12 cellular contexts compared by ENCODE assay signal in genomic region chr22:24391836-24392217, GRCh38. TPM values are rescaled to one million over a fixed set of nuclear protein-coding genes. Genes with fewer than 3 reads are reported as not detected.
DNase-seq lines count a peak whose midpoint lies in the region; ATAC-seq, FAIRE-seq and TF ChIP-seq lines count a peak whose summit lies in the region.
"Had no signal": no experiment of that assay in that cellular context is flagged by ENCODE, and none has a peak within 500 bp of the region (broad histone marks: within the 10 kb centered on the region; RNA-seq: fewer than 3 reads in every experiment).

No MANE protein-coding gene starts in this region.

- 10 to 21% methylated on average over 3 of the region's 3 CpGs for WGBS in GM23248 (ENCODE audit: low coverage in 1 of 2, low lambda C conversion rate in 2 of 2, missing lambda C conversion rate in 2 of 2), 2 experiments

- intact Hi-C loops in lower lobe of right lung (cut with DNase I): no loop called here

- H3K27me3 ChIP-seq in GM23248 (replicated peaks; ENCODE audit: insufficient read depth) (no peaks in the 10 kb centered on the region), astrocyte (ENCODE audit: insufficient read depth, low read length) (no peaks in the 10 kb centered on the region), lower lobe of right lung (ENCODE audit: low read depth) (no peaks in the 10 kb centered on the region)
- H3K27me3 ChIP-seq: testis had no signal

- H3K9ac ChIP-seq in GM23248: no peak overlapping the region
- H3K9ac ChIP-seq in astrocyte (ENCODE audit: low read length): no peak overlapping the region

- H3K4me1 ChIP-seq in GM23248 (ENCODE audit: insufficient read depth) (peaks cover 34% of the 10 kb centered on the region), astrocyte (ENCODE audit: insufficient read depth, low read length) (peaks cover 7% of the 10 kb centered on the region), lower lobe of right lung (peaks cover 45% of the 10 kb centered on the region)

- H3K9me3 Mint-ChIP-seq in astrocyte (ENCODE audit: unreplicated experiment): no peaks in the 10 kb centered on the region
- H3K9me3 Mint-ChIP-seq: central memory CD8-positive, alpha-beta T cell had no signal

- H3K9me3 ChIP-seq in GM23248 (ENCODE audit: low read depth) (no peaks in the 10 kb centered on the region), astrocyte (ENCODE audit: insufficient read depth, low read depth, low read length) (no peaks in the 10 kb centered on the region), lower lobe of right lung (no peaks in the 10 kb centered on the region)
- H3K9me3 ChIP-seq: testis had no signal

- peaks cover 21% of the 10 kb centered on the region for H3K4me1 Mint-ChIP-seq in astrocyte (ENCODE audit: low read depth, unreplicated experiment)

- H3K27ac ChIP-seq in GM23248 (peak overlapping the region; percentile 59), astrocyte (ENCODE audit: low read depth, low read length) (no peak overlapping the region), lower lobe of right lung (peak overlapping the region; percentile 74)

- H3K27ac Mint-ChIP-seq in astrocyte (ENCODE audit: unreplicated experiment): peak overlapping the region; percentile 2

- H3K36me3 ChIP-seq in GM23248 (ENCODE audit: low read depth) (peaks cover 12% of the 10 kb centered on the region; the same call in 1 of the 2 replicates), astrocyte (ENCODE audit: insufficient read depth, low read length) (peaks cover 6% of the 10 kb centered on the region), lower lobe of right lung (peaks cover 26% of the 10 kb centered on the region)

- in situ Hi-C loops in GM23248 (cut with MboI): no loop called here

- no peak overlapping the region for H2AFZ ChIP-seq in GM23248
- H2AFZ ChIP-seq in astrocyte (ENCODE audit: low read depth, low read length): no peak overlapping the region

- peaks cover 14% of the 10 kb centered on the region for H3K36me3 Mint-ChIP-seq in astrocyte (ENCODE audit: low read depth, unreplicated experiment)

- no peak for TF ChIP-seq POLR2A in erythroblast (IDR thresholded peaks at IDR 0.05; ENCODE audit: low read length)

- ATAC-seq in lower lobe of right lung (no peak), GM19351 (IDR thresholded peaks at IDR 0.05; ENCODE audit: unreplicated experiment) (no peak), GM19463 (IDR thresholded peaks at IDR 0.05; ENCODE audit: unreplicated experiment) (no peak)

- H4K20me1 ChIP-seq in GM23248 (ENCODE audit: insufficient read depth) (no peaks in the 10 kb centered on the region), astrocyte (ENCODE audit: insufficient read depth, low read length) (peaks cover 3% of the 10 kb centered on the region)

- no peaks in the 10 kb centered on the region for H3K27me3 Mint-ChIP-seq in astrocyte (ENCODE audit: low read depth, unreplicated experiment)
- H3K27me3 Mint-ChIP-seq: central memory CD8-positive, alpha-beta T cell; naive thymus-derived CD4-positive, alpha-beta T cell had no signal

- H3K79me2 ChIP-seq in GM23248 (ENCODE audit: insufficient read depth): peaks cover 9% of the 10 kb centered on the region; the same call in 1 of the 2 replicates
- no peaks in the 10 kb centered on the region for H3K79me2 ChIP-seq in astrocyte (ENCODE audit: insufficient read depth, low read length)

- H3F3A ChIP-seq in GM23248 (ENCODE audit: insufficient read depth): peaks cover 48% of the 10 kb centered on the region

- H3K4me3 ChIP-seq in GM23248 (no peak overlapping the region), astrocyte (ENCODE audit: insufficient read depth, low read depth, low read length) (no peak overlapping the region), lower lobe of right lung (no peak overlapping the region)
- H3K4me3 ChIP-seq: testis had no signal

- TF ChIP-seq CTCF in astrocyte (IDR thresholded peaks at IDR 0.05; ENCODE audit: insufficient read depth, low read depth, low read length) (no peak), lower lobe of right lung (IDR thresholded peaks at IDR 0.05) (no peak)

- H3K9me2 ChIP-seq in GM23248 (ENCODE audit: insufficient read depth): no peaks in the 10 kb centered on the region

- peak; percentile 60 for FAIRE-seq in astrocyte (lab: Jason Lieb, UNC)

- peak; percentile 58 for DNase-seq in AG08395 (ENCODE audit: low spot score)
- peak; percentile 79 for DNase-seq in GM23248
- peak; percentile 65 for DNase-seq in astrocyte (ENCODE audit: low read depth)
- no peak for DNase-seq in lower lobe of right lung
- DNase-seq in erythroblast (lab: John Stamatoyannopoulos, UW): no peak
- no peak for DNase-seq in NCI-H82 treated with DMSO at 0.1 percent for 48 hours (lab: John Stamatoyannopoulos, UW; ENCODE audit: unreplicated experiment)
- DNase-seq: naive thymus-derived CD4-positive, alpha-beta T cell; NCI-H446 treated with DMSO at 0.1 percent for 48 hours; testis had no signal

- H3K4me3 Mint-ChIP-seq in astrocyte (ENCODE audit: unreplicated experiment): no peak overlapping the region
- H3K4me3 Mint-ChIP-seq: central memory CD8-positive, alpha-beta T cell had no signal

- H3K4me2 ChIP-seq in GM23248 (ENCODE audit: unreplicated experiment) (peak overlapping the region; percentile 63), astrocyte (ENCODE audit: low read length) (peak overlapping the region; percentile 26)

RNA-seq across cellular contexts. Expression of gene ADORA2A, which starts 35.6 kb away (rescaled TPM):
- total RNA-seq in GM23248 (2014; rRNA removed; shearing (Covaris generic)): 0.54 and 0.89 TPM in 2 replicates
- 0.30 and 0.64 TPM in 2 replicates for polyA plus RNA-seq in GM23248 (2016; fragmentation: Nextera tagmentation; extraction: Ambion mirVana)
- total RNA-seq in astrocyte (2.2 and 3.9 TPM in 2 replicates), lower lobe of right lung (16.0 TPM)

Comparison
In these comparisons a context has a peak if more than half of its experiments do, and no peak if none do; other contexts are left out.
1. DNase-seq: peak in AG08395 (single experiment), GM23248 (single experiment) and astrocyte (single experiment); none in lower lobe of right lung (single experiment), erythroblast (0 of 2) and NCI-H82 treated with DMSO at 0.1 percent for 48 hours (single experiment).